Comparison of ENCODE assay signal across 23 cellular contexts in genomic region chr1:171472183-171472647, GRCh38. TPM values are rescaled to one million over a fixed set of nuclear protein-coding genes. Genes with fewer than 3 reads are reported as not detected.
A peak's percentile ranks its signal among the peaks of the same experiment; 100 is the strongest.
DNase-seq lines count a peak whose midpoint lies in the region; ATAC-seq and TF ChIP-seq lines count a peak whose summit lies in the region.
"Had no signal": no experiment of that assay in that cellular context is flagged by ENCODE, and none has a peak within 500 bp of the region (broad histone marks: within the 10 kb centered on the region; RNA-seq: fewer than 3 reads in every experiment).

No MANE protein-coding gene starts in this region.

- H3K23ac ChIP-seq in mesenchymal stem cell (ENCODE audit: low read length in 2 of 2), result no peak overlapping the region

- intact Hi-C loops in activated naive CD4-positive, alpha-beta T cell treated with anti-CD3 and anti-CD28 coated beads for 36 hours (cut with micrococcal nuclease), result no loop called here

- H4K8ac ChIP-seq in mesenchymal stem cell (ENCODE audit: low read length), result no peak overlapping the region

- CTCF ChIA-PET in activated naive CD4-positive, alpha-beta T cell treated with anti-CD3 and anti-CD28 coated beads for 36 hours (lab: Charles Lee), result interaction anchor here (0.6 to 1.4 kb wide), 2 partner anchors 9 to 35 kb away, joined by 3 read pairs; no protein-coding TSS in a partner anchor

- H3K27ac ChIP-seq in GM23338 (ENCODE audit: low read depth), result no peak overlapping the region
- H3K27ac ChIP-seq in mesenchymal stem cell (ENCODE audit: low read length, poor library complexity, severe bottlenecking), result peak overlapping the region; percentile 41
- H3K27ac ChIP-seq: transverse colon had no signal

- no peaks in the 10 kb centered on the region for H3K79me1 ChIP-seq in mesenchymal stem cell (replicated peaks; ENCODE audit: low read length, poor library complexity, severe bottlenecking)

- no peaks in the 10 kb centered on the region for H3K27me3 Mint-ChIP-seq in GM23338 (ENCODE audit: insufficient read depth, low read depth, poor library complexity)
- H3K27me3 Mint-ChIP-seq in activated naive CD4-positive, alpha-beta T cell treated with anti-CD3 and anti-CD28 coated beads for 36 hours (ENCODE audit: low read depth), result no peaks in the 10 kb centered on the region
- H3K27me3 Mint-ChIP-seq: activated naive CD8-positive, alpha-beta T cell treated with anti-CD3 and anti-CD28 coated beads for 36 hours; stimulated activated naive CD8-positive, alpha-beta T cell treated with anti-CD3 and anti-CD28 coated beads, Interleukin-15, Interleukin-2, amounts not matched to agents 100 ng/mL and 50 ng/mL, for 24 hours had no signal

- H3K27ac Mint-ChIP-seq in GM23338, result no peak overlapping the region
- H3K27ac Mint-ChIP-seq in activated naive CD4-positive, alpha-beta T cell treated with anti-CD3 and anti-CD28 coated beads for 36 hours, result no peak overlapping the region
- H3K27ac Mint-ChIP-seq: activated CD4-positive, alpha-beta T cell treated with anti-CD3 and anti-CD28 coated beads for 36 hours; activated naive CD8-positive, alpha-beta T cell treated with anti-CD3 and anti-CD28 coated beads for 36 hours; stimulated activated naive CD8-positive, alpha-beta T cell treated with anti-CD3 and anti-CD28 coated beads, Interleukin-15, Interleukin-2, amounts not matched to agents 100 ng/mL and 50 ng/mL, for 24 hours had no signal

- no peak overlapping the region for H3K4ac ChIP-seq in mesenchymal stem cell (ENCODE audit: low read depth in 1 of 2, low read length in 2 of 2)

- no peak overlapping the region for H3K4me3 ChIP-seq in GM23338
- H3K4me3 ChIP-seq in mesenchymal stem cell (ENCODE audit: insufficient read depth in 1 of 2, low read depth in 1 of 2, low read length in 2 of 2), result no peak overlapping the region
- H3K4me3 ChIP-seq: smooth muscle cell, transverse colon had no signal

- H3K27me3 ChIP-seq in GM23338 (ENCODE audit: insufficient read depth) (no peaks in the 10 kb centered on the region), mesenchymal stem cell (ENCODE audit: control insufficient read depth in 1 of 2, insufficient read depth in 1 of 2, low read length in 2 of 2) (no peaks in the 10 kb centered on the region)
- H3K27me3 ChIP-seq: transverse colon had no signal

- no peak for TF ChIP-seq CTCF in GM23338 (conservative IDR thresholded peaks at IDR 0.05; ENCODE audit: low read depth in 2 of 2)

- H2BK12ac ChIP-seq in mesenchymal stem cell (ENCODE audit: low read length in 2 of 2), result no peak overlapping the region

- 93% methylated on average over 7 of the region's 7 CpGs for WGBS in mesenchymal stem cell

- H3K9ac ChIP-seq in mesenchymal stem cell (ENCODE audit: low read length), result no peak overlapping the region

- H3K18ac ChIP-seq in mesenchymal stem cell (ENCODE audit: low read depth in 1 of 2, low read length in 2 of 2), result no peak overlapping the region

- H3K36me3 Mint-ChIP-seq in GM23338 (ENCODE audit: low read depth), result no peaks in the 10 kb centered on the region
- no peaks in the 10 kb centered on the region for H3K36me3 Mint-ChIP-seq in activated naive CD4-positive, alpha-beta T cell treated with anti-CD3 and anti-CD28 coated beads for 36 hours (ENCODE audit: low read depth)
- H3K36me3 Mint-ChIP-seq: activated naive CD8-positive, alpha-beta T cell treated with anti-CD3 and anti-CD28 coated beads for 36 hours had no signal

- ATAC-seq in GM19025 (IDR thresholded peaks at IDR 0.05; ENCODE audit: low read depth, unreplicated experiment) (peak; percentile 57), GM23338 (no peak), HG03342 (IDR thresholded peaks at IDR 0.05; ENCODE audit: unreplicated experiment) (peak; percentile 62), HG02852 (IDR thresholded peaks at IDR 0.05; ENCODE audit: unreplicated experiment) (no peak)
- ATAC-seq: activated CD4-positive, alpha-beta T cell treated with anti-CD3 and anti-CD28 coated beads for 36 hours had no signal

- H3K79me2 ChIP-seq in GM23338 (replicated peaks; ENCODE audit: insufficient read depth), result no peaks in the 10 kb centered on the region

- H4K20me1 ChIP-seq in GM23338 (replicated peaks; ENCODE audit: insufficient read depth), result no peaks in the 10 kb centered on the region

- H3K9me3 ChIP-seq in mesenchymal stem cell (ENCODE audit: control insufficient read depth, low read length), result no peaks in the 10 kb centered on the region
- H3K9me3 ChIP-seq: transverse colon had no signal

- H3K4me3 Mint-ChIP-seq in GM23338, result no peak overlapping the region
- no peak overlapping the region for H3K4me3 Mint-ChIP-seq in activated naive CD4-positive, alpha-beta T cell treated with anti-CD3 and anti-CD28 coated beads for 36 hours
- H3K4me3 Mint-ChIP-seq: activated CD4-positive, alpha-beta T cell treated with anti-CD3 and anti-CD28 coated beads for 36 hours; activated naive CD8-positive, alpha-beta T cell treated with anti-CD3 and anti-CD28 coated beads for 36 hours; stimulated activated naive CD8-positive, alpha-beta T cell treated with anti-CD3 and anti-CD28 coated beads, Interleukin-15, Interleukin-2, amounts not matched to agents 100 ng/mL and 50 ng/mL, for 24 hours had no signal

- no peak overlapping the region for H2AK5ac ChIP-seq in mesenchymal stem cell (ENCODE audit: low read length, severe bottlenecking)

- H3K4me2 ChIP-seq in GM23338 (no peak overlapping the region), mesenchymal stem cell (ENCODE audit: low read length, poor library complexity, severe bottlenecking) (no peak overlapping the region)
- H3K4me2 ChIP-seq: smooth muscle cell had no signal

- no peaks in the 10 kb centered on the region for H3K9me2 ChIP-seq in GM23338 (ENCODE audit: insufficient read depth)

- no peaks in the 10 kb centered on the region; the same call in 2 of the 3 replicates for H3K9me3 Mint-ChIP-seq in GM23338
- H3K9me3 Mint-ChIP-seq in activated naive CD4-positive, alpha-beta T cell treated with anti-CD3 and anti-CD28 coated beads for 36 hours, result no peaks in the 10 kb centered on the region
- H3K9me3 Mint-ChIP-seq: stimulated activated naive CD8-positive, alpha-beta T cell treated with anti-CD3 and anti-CD28 coated beads, Interleukin-15, Interleukin-2, amounts not matched to agents 100 ng/mL and 50 ng/mL, for 24 hours had no signal

- H3F3A ChIP-seq in GM23338 (replicated peaks; ENCODE audit: low read depth), result no peaks in the 10 kb centered on the region

- H3K4me1 ChIP-seq in GM23338 (ENCODE audit: insufficient read depth), result no peaks in the 10 kb centered on the region
- peaks cover 5% of the 10 kb centered on the region for H3K4me1 ChIP-seq in mesenchymal stem cell (ENCODE audit: control insufficient read depth, insufficient read depth, low read depth, low read length)
- H3K4me1 ChIP-seq: transverse colon had no signal

- no peak overlapping the region for H2BK15ac ChIP-seq in mesenchymal stem cell (ENCODE audit: low read depth, poor library complexity, severe bottlenecking)

- H2BK5ac ChIP-seq in mesenchymal stem cell (ENCODE audit: low read depth, low read length, poor library complexity, severe bottlenecking), result no peak overlapping the region

- H2AFZ ChIP-seq in GM23338 (peak overlapping the region; percentile 20), mesenchymal stem cell (ENCODE audit: low read depth, low read length) (no peak overlapping the region)

- no peak for DNase-seq in GM23338 (ENCODE audit: low spot score)
- no peak for DNase-seq in mesenchymal stem cell
- no peak for DNase-seq in activated naive CD4-positive, alpha-beta T cell treated with anti-CD3 and anti-CD28 coated beads for 36 hours
- no peak for DNase-seq in mucosa of gallbladder (ENCODE audit: low spot score)
- DNase-seq in ureter (ENCODE audit: low spot score), result no peak
- DNase-seq: activated CD4-positive, alpha-beta T cell treated with anti-CD3 and anti-CD28 coated beads for 36 hours; activated naive CD8-positive, alpha-beta T cell treated with anti-CD3 and anti-CD28 coated beads for 36 hours; cerebellar nuclear complex; DMS79; foreskin melanocyte; hippocampal formation; islet precursor cell; NCI-H1436 treated with DMSO at 0.1 percent for 48 hours; NCI-H748 treated with DMSO at 0.1 percent for 48 hours; OCI-M1; SHP77 treated with DMSO at 0.1 percent for 48 hours; stimulated activated CD4-positive, alpha-beta T cell treated with anti-CD3 and anti-CD28 coated beads, Interleukin-4, amount 100 ng/mL, for 24 hours; transverse colon had no signal

- no peak overlapping the region for H3K14ac ChIP-seq in mesenchymal stem cell (ENCODE audit: low read length in 2 of 2)

- H3K36me3 ChIP-seq in GM23338 (ENCODE audit: insufficient read depth), result no peaks in the 10 kb centered on the region
- no peaks in the 10 kb centered on the region for H3K36me3 ChIP-seq in mesenchymal stem cell (ENCODE audit: control insufficient read depth in 1 of 2, insufficient read depth in 2 of 2, low read depth in 1 of 2, low read length in 2 of 2)
- H3K36me3 ChIP-seq: transverse colon had no signal

- H3K4me1 Mint-ChIP-seq in GM23338, result no peaks in the 10 kb centered on the region
- no peaks in the 10 kb centered on the region for H3K4me1 Mint-ChIP-seq in activated naive CD4-positive, alpha-beta T cell treated with anti-CD3 and anti-CD28 coated beads for 36 hours (ENCODE audit: low read depth)
- H3K4me1 Mint-ChIP-seq: activated CD4-positive, alpha-beta T cell treated with anti-CD3 and anti-CD28 coated beads for 36 hours had no signal

- no peak overlapping the region for H4K91ac ChIP-seq in mesenchymal stem cell (ENCODE audit: low read length)

- no peak overlapping the region for H2BK120ac ChIP-seq in mesenchymal stem cell (ENCODE audit: low read depth, low read length)

TF ChIP-seq in GM23338, 12 proteins besides CTCF, POLR2A, EP300 and RAD21:
- TF ChIP-seq POLR2AphosphoS5 (IDR thresholded peaks at IDR 0.05; ENCODE audit: low read depth), result no peak
- no peak for TF ChIP-seq NANOG (IDR thresholded peaks at IDR 0.05; ENCODE audit: borderline replicate concordance)
- TF ChIP-seq EZH2 (IDR thresholded peaks at IDR 0.05; ENCODE audit: low read depth, unreplicated experiment), result no peak

RNA-seq across cellular contexts. Expression of gene PRRC2C, which starts 13.1 kb away (rescaled TPM):
- 164 and 186 TPM in 2 replicates for total RNA-seq in GM23338 (2014; rRNA removed; shearing (Covaris generic))
- 327 and 368 TPM in 2 replicates for polyA plus RNA-seq in GM23338 (2016; fragmentation: Nextera tagmentation; extraction: Ambion mirVana)
- polyA plus RNA-seq in mesenchymal stem cell (2013, experiment 1 of 2), result 83.1 TPM
- polyA plus RNA-seq in mesenchymal stem cell (2013, experiment 2 of 2), result 74.6 TPM
- total RNA-seq in activated naive CD4-positive, alpha-beta T cell treated with anti-CD3 and anti-CD28 coated beads for 36 hours, result 100 to 1,000 TPM; 199 to 206 TPM
- total RNA-seq in mucosa of gallbladder, result 134 TPM
- total RNA-seq in ureter, result 254 TPM

Comparison
In these comparisons a context has a peak if more than half of its experiments do, and no peak if none do; other contexts are left out.
1. ATAC-seq: peak in GM19025 (single experiment) and HG03342 (single experiment); none in GM23338 (single experiment) and HG02852 (single experiment).